Comparison of ENCODE assay signal across 8 cellular contexts in genomic region chr1:47192458-47193384, GRCh38.
A peak's percentile ranks its signal among the peaks of the same experiment; 100 is the strongest.
DNase-seq lines count a peak whose midpoint lies in the region; TF ChIP-seq lines count a peak whose summit lies in the region.

No MANE protein-coding gene starts in this region.

- peak; percentile 99 for TF ChIP-seq CTCF in HFF-Myc (IDR thresholded peaks at IDR 0.05; ENCODE audit: low read depth, low read length, missing control alignments)

- no peak overlapping the region for H3K27ac ChIP-seq in caudate nucleus (ENCODE audit: low read depth, low read length)

- DNase-seq in ELF-1 (ENCODE audit: low read depth, low spot score) (peak; percentile 96), HFF-Myc (ENCODE audit: extremely low read depth, low read depth) (peak; percentile 41), NCI-H2196 (lab: John Stamatoyannopoulos, UW; ENCODE audit: unreplicated experiment) (peak; percentile 82), caudate nucleus (lab: John Stamatoyannopoulos, UW) (peak in 48 of 61 donors; percentile 6 to 60 (median 30)), kidney glomerular epithelial cell (lab: John Stamatoyannopoulos, UW) (peak; percentile 88), HPDE6-E6E7 (ENCODE audit: extremely low spot score) (no peak)
- DNase-seq in activated CD4-positive, CD25-positive, alpha-beta regulatory T cell treated with anti-CD3 and anti-CD28 coated beads, Interleukin-2, amount 50 U/mL, for 16 hours (ENCODE audit: low read depth, low spot score), result peak; percentile 49
- peak; percentile 75 to 76 for DNase-seq in stimulated activated CD4-positive, alpha-beta T cell treated with anti-CD3 and anti-CD28 coated beads, Interleukin-2, amount 100 ng/mL, for 24 hours

- no peak overlapping the region for H3K4me3 ChIP-seq in HFF-Myc (replicated peaks; ENCODE audit: low read depth, low read length)
